In the genomic region with DNA sequence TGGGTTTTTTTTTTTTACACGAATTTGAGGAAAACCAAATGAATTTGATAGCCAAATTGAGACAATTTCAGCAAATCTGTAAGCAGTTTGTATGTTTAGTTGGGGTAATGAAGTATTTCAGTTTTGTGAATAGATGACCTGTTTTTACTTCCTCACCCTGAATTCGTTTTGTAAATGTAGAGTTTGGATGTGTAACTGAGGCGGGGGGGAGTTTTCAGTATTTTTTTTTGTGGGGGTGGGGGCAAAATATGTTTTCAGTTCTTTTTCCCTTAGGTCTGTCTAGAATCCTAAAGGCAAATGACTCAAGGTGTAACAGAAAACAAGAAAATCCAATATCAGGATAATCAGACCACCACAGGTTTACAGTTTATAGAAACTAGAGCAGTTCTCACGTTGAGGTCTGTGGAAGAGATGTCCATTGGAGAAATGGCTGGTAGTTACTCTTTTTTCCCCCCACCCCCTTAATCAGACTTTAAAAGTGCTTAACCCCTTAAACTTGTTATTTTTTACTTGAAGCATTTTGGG, we compare ENCODE assay signal across 8 cellular contexts. TPM values are rescaled to one million over a fixed set of nuclear protein-coding genes. Genes with fewer than 3 reads are reported as not detected.
DNase-seq lines count a peak whose midpoint lies in the region; ATAC-seq, FAIRE-seq and TF ChIP-seq lines count a peak whose summit lies in the region.

No MANE protein-coding gene starts in this region.

- no peak overlapping the region for H2BK12ac ChIP-seq in H1 (ENCODE audit: low read depth, low read length)

- no peak overlapping the region for H2AK5ac ChIP-seq in H1 (ENCODE audit: low read depth, low read length)

- H2BK5ac ChIP-seq in H1 (ENCODE audit: low read depth, low read length) = no peak overlapping the region

- H3K27me3 Mint-ChIP-seq in nephron progenitor cell (ENCODE audit: low read depth, poor library complexity) = peaks cover 11% of the 10 kb centered on the region

- DNase-seq in CMK (ENCODE audit: low read depth) (peak; percentile 64), NB4 (ENCODE audit: low read depth) (no peak), H1 (ENCODE audit: low read depth in 1 of 2, low spot score in 2 of 2) (no peak), cerebellar nuclear complex (lab: John Stamatoyannopoulos, UW) (no peak), H54 (ENCODE audit: insufficient read length, low spot score) (no peak), nephron progenitor cell (no peak)

- TF ChIP-seq RAD21 in H1 (IDR thresholded peaks at IDR 0.05 in 1 of 2, conservative IDR thresholded peaks at IDR 0.05 in 1 of 2; ENCODE audit: low read depth in 2 of 2, low read length in 2 of 2) = no peak

- no peak overlapping the region for H2BK20ac ChIP-seq in H1 (ENCODE audit: low read length)

- H3K9me3 Mint-ChIP-seq in nephron progenitor cell = no peaks in the 10 kb centered on the region

- no peak overlapping the region for H4K5ac ChIP-seq in H1 (ENCODE audit: insufficient read length, low read depth, low read length)

- no peak overlapping the region for H3K27ac Mint-ChIP-seq in nephron progenitor cell

- 0 out of 3 replicates have a peak, but pooled peaks of 1 of the 2 experiments have one; percentile 11 for TF ChIP-seq EP300 in H1 (IDR thresholded peaks at IDR 0.05; ENCODE audit: borderline replicate concordance in 1 of 2, low read depth in 2 of 2, low read length in 2 of 2)

- no peak overlapping the region for H3K18ac ChIP-seq in H1 (ENCODE audit: extremely low read depth, low read length)

- H4K8ac ChIP-seq in H1 (ENCODE audit: extremely low read depth, insufficient read depth, low read length) = no peak overlapping the region

- peak overlapping the region; percentile 89 to 99 (median 96) for H3K9ac ChIP-seq in H1 (replicated peaks in 1 of 4; ENCODE audit: extremely low read depth in 1 of 4, low read depth in 3 of 4, low read length in 3 of 4)

- H3K4me3 Mint-ChIP-seq in nephron progenitor cell = no peak overlapping the region

- H3K9me3 ChIP-seq in H1 (ENCODE audit: insufficient read depth in 2 of 2, low read depth in 1 of 2, low read length in 1 of 2) (no peaks in the 10 kb centered on the region), neutrophil (no peaks in the 10 kb centered on the region)

- no peak overlapping the region for H3K14ac ChIP-seq in H1 (ENCODE audit: insufficient read length)

- peaks cover 39 to 62% (median 49%) of the 10 kb centered on the region in 4 experiments for H3K36me3 ChIP-seq in H1 (ENCODE audit: control insufficient read depth in 2 of 4, insufficient read depth in 4 of 4, low read length in 3 of 4)
- peaks cover 50% of the 10 kb centered on the region for H3K36me3 ChIP-seq in neutrophil

- CTCF ChIA-PET in H1 (lab: Charles Lee; ENCODE audit: partially characterized antibody) = interaction anchor here (1.0 to 29.0 kb wide), 9 partner anchors 6 to 185 kb away, joined by 3 to 809 read pairs (median 19); partner anchors contain the start of gene MALAT1

- H3K79me1 ChIP-seq in H1 (ENCODE audit: low read depth, low read length) = no peaks in the 10 kb centered on the region

- FAIRE-seq in H1 (lab: Jason Lieb, UNC) (no peak), H54 (lab: Jason Lieb, UNC) (no peak)

- H3K79me2 ChIP-seq in H1 (ENCODE audit: control insufficient read depth in 1 of 2, insufficient read depth in 2 of 2, low read length in 2 of 2) = peaks cover 53 to 90% of the 10 kb centered on the region in 2 experiments

- H3K56ac ChIP-seq in H1 (replicated peaks; ENCODE audit: insufficient read length, low read depth, low read length) = no peak overlapping the region

- TF ChIP-seq CTCF in NB4 (IDR thresholded peaks at IDR 0.05; ENCODE audit: low read depth, low read length) = no peak
- TF ChIP-seq CTCF in H1 (IDR thresholded peaks at IDR 0.05; ENCODE audit: control extremely low read depth in 1 of 3, insufficient read depth in 1 of 3, low read depth in 1 of 3, low read length in 3 of 3) = no peak
- TF ChIP-seq CTCF in neutrophil (IDR thresholded peaks at IDR 0.05) = no peak
- TF ChIP-seq CTCF in nephron progenitor cell (IDR thresholded peaks at IDR 0.05) = no peak

- no peak overlapping the region for H4K91ac ChIP-seq in H1 (replicated peaks; ENCODE audit: insufficient read length, low read length)

- POLR2A ChIA-PET in H1 (lab: Charles Lee; ENCODE audit: partially characterized antibody) = interaction anchor here (0.7 to 29.8 kb wide), 30 partner anchors 6 to 1583 kb away, joined by 3 to 1569 read pairs (median 5); partner anchors contain the start of genes FRMD8, MALAT1, NEAT1 and POLA2

- peak overlapping the region; percentile 75 to 90; a peak in 3 of 4 replicates for H3K4me2 ChIP-seq in H1 (ENCODE audit: insufficient read depth in 1 of 2, low read depth in 2 of 2, low read length in 2 of 2)

- H3K4me1 ChIP-seq in H1 (replicated peaks in 1 of 4; ENCODE audit: control insufficient read depth in 3 of 4, insufficient read depth in 4 of 4, low read length in 3 of 4) (peaks cover 7 to 15% (median 10%) of the 10 kb centered on the region in 4 experiments; a peak in 6 of 7 replicates), neutrophil (ENCODE audit: control insufficient read depth in 1 of 2, insufficient read depth in 1 of 2, low read depth in 1 of 2, low read length in 1 of 2) (peaks cover 40 to 46% of the 10 kb centered on the region in 2 experiments)

- H3K36me3 Mint-ChIP-seq in nephron progenitor cell (ENCODE audit: low read depth) = peaks cover 7% of the 10 kb centered on the region

- peaks cover 39% of the 10 kb centered on the region for H3K4me1 Mint-ChIP-seq in nephron progenitor cell

- WGBS in H1 (ENCODE audit: extremely low coverage in 1 of 2, insufficient coverage in 1 of 2, insufficient read length in 1 of 2, insufficient replicate concordance in 2 of 2, low coverage in 1 of 2, low lambda C conversion rate in 2 of 2, missing lambda C conversion rate in 1 of 2), 2 experiments = 0% methylated on average over 4 of the region's 4 CpGs; no CpG with 5 or more reads in 1 of the 2 experiments

- no peak overlapping the region for H2AFZ ChIP-seq in H1 (ENCODE audit: low read length)

- no peak overlapping the region for H2BK120ac ChIP-seq in H1 (replicated peaks; ENCODE audit: low read depth, low read length)

- TF ChIP-seq POLR2A in NB4 (IDR thresholded peaks at IDR 0.05; ENCODE audit: extremely low read depth, insufficient read length) (no peak), H1 (IDR thresholded peaks at IDR 0.05; ENCODE audit: control extremely low read depth in 1 of 2, low read depth in 2 of 2, low read length in 2 of 2) (no peak; a peak in 1 of 3 replicates), H54 (IDR thresholded peaks at IDR 0.05; ENCODE audit: low read depth, low read length) (no peak)

- H3K4ac ChIP-seq in H1 (replicated peaks; ENCODE audit: insufficient read length, low read depth, low read length) = no peak overlapping the region

- H2BK15ac ChIP-seq in H1 (ENCODE audit: low read length) = no peak overlapping the region

- peaks cover 15% of the 10 kb centered on the region for H3K23me2 ChIP-seq in H1 (ENCODE audit: low read depth, low read length)

- H3K27me3 ChIP-seq in H1 (replicated peaks in 1 of 4; ENCODE audit: control insufficient read depth in 3 of 4, extremely low read depth in 1 of 4, insufficient read depth in 3 of 4, low read length in 3 of 4) = no peaks in the 10 kb centered on the region
- no peaks in the 10 kb centered on the region for H3K27me3 ChIP-seq in neutrophil

- H3K27ac ChIP-seq in H1 (ENCODE audit: low read depth, low read length) = no peak overlapping the region
- H3K27ac ChIP-seq in neutrophil = peak overlapping the region; percentile 99

- H4K20me1 ChIP-seq in H1 (replicated peaks in 1 of 2; ENCODE audit: control insufficient read depth in 1 of 2, insufficient read depth in 2 of 2, low read length in 2 of 2) = peaks cover 45 to 52% of the 10 kb centered on the region in 2 experiments

- H3K4me3 ChIP-seq in NB4 (ENCODE audit: low read depth, low read length) (peak overlapping the region; percentile 87), H1 (ENCODE audit: extremely low read depth in 1 of 4, insufficient read depth in 2 of 4, low read depth in 3 of 4, low read length in 4 of 4) (peak overlapping the region; percentile 93 to 100 (median 98)), neutrophil (ENCODE audit: low read depth in 1 of 2, low read length in 1 of 2) (peak overlapping the region; percentile 93 to 96)

- no peak for ATAC-seq in GM19397 (IDR thresholded peaks at IDR 0.05; ENCODE audit: unreplicated experiment)

- H3K23ac ChIP-seq in H1 (ENCODE audit: insufficient read length) = no peak overlapping the region

TF ChIP-seq in H1, 55 proteins besides CTCF, POLR2A, EP300 and RAD21 (continues in another document):
- peak; percentile 0; the same call in 1 of the 2 replicates for TF ChIP-seq TAF1 (IDR thresholded peaks at IDR 0.05; ENCODE audit: low read depth, low read length)

RNA-seq across cellular contexts. Expression of gene MALAT1, which starts 2.2 kb away (rescaled TPM):
- 911 and 984 TPM in 2 replicates for total RNA-seq in H1 (2021; fragmentation: NEBNext Ultra II Directional; extraction: Animal tissue kit (Norgen Biotek cat#: 25700))
- 115 and 138 TPM in 2 replicates for polyA plus RNA-seq in H1 (2011; rRNA removed)
- 212 TPM for polyA plus RNA-seq in H1 (2011; cell fraction: cytosol; rRNA removed)
- 619 TPM for polyA plus RNA-seq in H1 (2011; cell fraction: nucleus; rRNA removed)
- polyA plus RNA-seq in H1 (2012, experiment 1 of 2) = 175 to 282 TPM (median 222 TPM) in 4 replicates
- 15.8 TPM for polyA plus RNA-seq in H1 (2012, experiment 2 of 2)
- 300 TPM for polyA plus RNA-seq in H1 (2013, experiment 1 of 2)
- 230 TPM for polyA plus RNA-seq in H1 (2013, experiment 2 of 2)
- 1,379 and 1,792 TPM in 2 replicates for polyA minus RNA-seq in H1 (2011; rRNA and poly(A)+ RNA removed)
- polyA minus RNA-seq in H1 (2011; cell fraction: cytosol; rRNA and poly(A)+ RNA removed) = 1,548 TPM
- polyA minus RNA-seq in H1 (2011; cell fraction: nucleus; rRNA and poly(A)+ RNA removed) = 4,417 TPM

RNA-seq across cellular contexts. Expression of gene SCYL1, which starts 23.8 kb away (rescaled TPM):
- total RNA-seq in H1 (2021; fragmentation: NEBNext Ultra II Directional; extraction: Animal tissue kit (Norgen Biotek cat#: 25700)) = 59.4 and 59.8 TPM in 2 replicates
- 77.7 and 111 TPM in 2 replicates for polyA plus RNA-seq in H1 (2011; rRNA removed)
- 81.5 TPM for polyA plus RNA-seq in H1 (2011; cell fraction: cytosol; rRNA removed)
- polyA plus RNA-seq in H1 (2011; cell fraction: nucleus; rRNA removed) = 125 TPM
- polyA plus RNA-seq in H1 (2012, experiment 1 of 2) = 25.2 to 54.4 TPM (median 48.4 TPM) in 4 replicates
- 47.9 TPM for polyA plus RNA-seq in H1 (2012, experiment 2 of 2)
- 44.5 TPM for polyA plus RNA-seq in H1 (2013, experiment 1 of 2)
- polyA plus RNA-seq in H1 (2013, experiment 2 of 2) = 50.1 TPM
- polyA minus RNA-seq in H1 (2011; rRNA and poly(A)+ RNA removed) = 40.4 and 48.7 TPM in 2 replicates
- polyA minus RNA-seq in H1 (2011; cell fraction: cytosol; rRNA and poly(A)+ RNA removed) = 40.9 TPM
- 32.2 TPM for polyA minus RNA-seq in H1 (2011; cell fraction: nucleus; rRNA and poly(A)+ RNA removed)

RNA-seq across cellular contexts. Expression of gene LTBP3, which starts 57.1 kb away (rescaled TPM):
- 12.8 and 15.3 TPM in 2 replicates for total RNA-seq in H1 (2021; fragmentation: NEBNext Ultra II Directional; extraction: Animal tissue kit (Norgen Biotek cat#: 25700))
- 17.8 and 25.2 TPM in 2 replicates for polyA plus RNA-seq in H1 (2011; rRNA removed)
- polyA plus RNA-seq in H1 (2011; cell fraction: cytosol; rRNA removed) = 16.0 TPM
- 71.4 TPM for polyA plus RNA-seq in H1 (2011; cell fraction: nucleus; rRNA removed)
- polyA plus RNA-seq in H1 (2012, experiment 1 of 2) = 7.7 to 16.8 TPM (median 14.8 TPM) in 4 replicates
- polyA plus RNA-seq in H1 (2012, experiment 2 of 2) = 7.9 TPM
- 19.0 TPM for polyA plus RNA-seq in H1 (2013, experiment 1 of 2)
- polyA plus RNA-seq in H1 (2013, experiment 2 of 2) = 16.9 TPM
- polyA minus RNA-seq in H1 (2011; rRNA and poly(A)+ RNA removed) = 2.7 and 4.8 TPM in 2 replicates
- 10.1 TPM for polyA minus RNA-seq in H1 (2011; cell fraction: cytosol; rRNA and poly(A)+ RNA removed)
- polyA minus RNA-seq in H1 (2011; cell fraction: nucleus; rRNA and poly(A)+ RNA removed) = 15.4 TPM
